26 cellular contexts compared by ENCODE assay signal in genomic region chr17:81277938-81278693, GRCh38. TPM values are rescaled to one million over a fixed set of nuclear protein-coding genes. Genes with fewer than 3 reads are reported as not detected.
DNase-seq lines count a peak whose midpoint lies in the region; ATAC-seq, FAIRE-seq and TF ChIP-seq lines count a peak whose summit lies in the region.
"Had no signal": no experiment of that assay in that cellular context is flagged by ENCODE, and none has a peak within 500 bp of the region (broad histone marks: within the 10 kb centered on the region; RNA-seq: fewer than 3 reads in every experiment).

No MANE protein-coding gene starts in this region.

- in situ Hi-C loops in transverse colon (cut with MboI; ENCODE audit: low pct_ligation_motif_present in 1 of 4, low pct_unique_long_range_greater_than_20kb in 1 of 4, low sequenced_read_pairs in 3 of 4): loop anchor here in 2 of 4 donors (25.0 kb wide), 2 partner anchors 109 to 209 kb away; partner anchors contain the start of gene BAHCC1 (in 1 of the 2)

- peak overlapping the region in 3 of 5 experiments; percentile 90 to 97 (median 91) for H3K27ac Mint-ChIP-seq in brain
- H3K27ac Mint-ChIP-seq: activated CD8-positive, alpha-beta T cell treated with anti-CD3 and anti-CD28 coated beads for 36 hours; naive B cell had no signal

- TF ChIP-seq EP300 in transverse colon (IDR thresholded peaks at IDR 0.05; ENCODE audit: low read depth): no peak

- H3K4me3 ChIP-seq in fibroblast of the aortic adventitia (ENCODE audit: low read depth, low read length) (peak overlapping the region; percentile 59), mucosa of descending colon (no peak overlapping the region), transverse colon (peak overlapping the region in 1 of 4 donors; percentile 25)
- H3K4me3 ChIP-seq: GM12878, lung, tibial nerve had no signal

- H3K4me1 Mint-ChIP-seq in brain: no peaks in the 10 kb centered on the region

- peak; percentile 15 for ATAC-seq in mucosa of descending colon
- ATAC-seq: activated CD4-positive, CD25-positive, alpha-beta regulatory T cell treated with anti-CD3 and anti-CD28 coated beads, Interleukin-2, amount 50 U/mL, for 24 hours; activated CD8-positive, alpha-beta T cell treated with anti-CD3 and anti-CD28 coated beads for 36 hours; GM12878 had no signal

- peaks cover 4% of the 10 kb centered on the region for H3K4me1 ChIP-seq in mucosa of descending colon (ENCODE audit: low read depth)
- H3K4me1 ChIP-seq in transverse colon: peaks cover 5 to 17% (median 13%) of the 10 kb centered on the region in 4 donors
- H3K4me1 ChIP-seq: tibial nerve had no signal

- TF ChIP-seq POLR2A in transverse colon (IDR thresholded peaks at IDR 0.05): no peak

- H3K36me3 ChIP-seq in mucosa of descending colon (ENCODE audit: low read depth): peaks cover 5% of the 10 kb centered on the region
- peaks cover 0 to 25% (median 4%) of the 10 kb centered on the region in 4 donors for H3K36me3 ChIP-seq in transverse colon

- no peaks in the 10 kb centered on the region for H3K9me3 Mint-ChIP-seq in brain
- H3K9me3 Mint-ChIP-seq: activated CD8-positive, alpha-beta T cell treated with anti-CD3 and anti-CD28 coated beads for 36 hours; naive B cell had no signal

- H3K27me3 Mint-ChIP-seq in brain: no peaks in the 10 kb centered on the region
- H3K27me3 Mint-ChIP-seq: activated CD8-positive, alpha-beta T cell treated with anti-CD3 and anti-CD28 coated beads for 36 hours; naive B cell had no signal

- H3K9me3 ChIP-seq in mucosa of descending colon (no peaks in the 10 kb centered on the region), transverse colon (no peaks in the 10 kb centered on the region)
- H3K9me3 ChIP-seq: tibial nerve had no signal

- H3K4me3 Mint-ChIP-seq in brain: peak overlapping the region in 1 of 5 experiments; percentile 65
- H3K4me3 Mint-ChIP-seq: activated CD8-positive, alpha-beta T cell treated with anti-CD3 and anti-CD28 coated beads for 36 hours had no signal

- no peak for TF ChIP-seq CTCF in brain (conservative IDR thresholded peaks at IDR 0.05)
- TF ChIP-seq CTCF in fibroblast of the aortic adventitia (IDR thresholded peaks at IDR 0.05; ENCODE audit: insufficient read depth, low read length): no peak
- no peak for TF ChIP-seq CTCF in mucosa of descending colon (IDR thresholded peaks at IDR 0.05)
- TF ChIP-seq CTCF in transverse colon (IDR thresholded peaks at IDR 0.05): no peak

- no peak for FAIRE-seq in urothelium cell line (lab: Jason Lieb, UNC)
- FAIRE-seq: GM12878, GM19239, RCC 7860 had no signal

- WGBS in transverse colon (ENCODE audit: low coverage in 1 of 2), 2 donors: 88% methylated on average over 20 of the region's 20 CpGs; no CpG with 5 or more reads in 1 of the 2 donors

- H3K27me3 ChIP-seq in transverse colon: no peaks in the 10 kb centered on the region
- H3K27me3 ChIP-seq: tibial nerve had no signal

- peak; percentile 76 for DNase-seq in fibroblast of the aortic adventitia (ENCODE audit: low read depth)
- peak in 1 of 3 donors; percentile 44 for DNase-seq in mucosa of descending colon
- no peak for DNase-seq in transverse colon
- no peak for DNase-seq in SHP77 treated with DMSO at 0.1 percent for 48 hours (lab: John Stamatoyannopoulos, UW)
- DNase-seq in NCI-H1694 treated with DMSO at 0.1 percent for 48 hours (lab: John Stamatoyannopoulos, UW): no peak
- DNase-seq in urothelium cell line (ENCODE audit: low spot score): no peak
- DNase-seq in NCI-H1417 (lab: John Stamatoyannopoulos, UW): no peak
- DNase-seq: activated CD8-positive, alpha-beta T cell treated with anti-CD3 and anti-CD28 coated beads for 36 hours; activated T-cell treated with anti-CD3 and anti-CD28 coated beads, Interleukin-2, amount 50 U/mL, for 1 hour; AML-193; effector CD4-positive, alpha-beta T cell; erythroblast; glutamatergic neuron; MV-4-11; naive B cell; NK-92 treated with Interleukin-12 subunit alpha and Interleukin-12 subunit beta, amount 100 ng/mL, for 24 hours; stimulated activated CD4-positive, alpha-beta T cell treated with anti-CD3 and anti-CD28 coated beads, Interleukin-2, amount 100 ng/mL, for 24 hours; stimulated activated naive CD4-positive, alpha-beta T cell had no signal

- H3K27ac ChIP-seq in transverse colon: peak overlapping the region; percentile 50 to 77 (median 66)
- H3K27ac ChIP-seq: KMS-11 had no signal

- intact Hi-C loops in mucosa of descending colon (cut with DNase I, micrococcal nuclease): no loop called here
- intact Hi-C loops in transverse colon (cut with DNase I; ENCODE audit: low total_unique reads): no loop called here

- peaks cover 19% of the 10 kb centered on the region for H3K36me3 Mint-ChIP-seq in brain

RNA-seq across cellular contexts. Expression of gene SLC38A10, which starts 17.0 kb away (rescaled TPM):
- 38.7 TPM for polyA plus RNA-seq in brain (ENCODE audit: insufficient read depth, low read depth, low replicate concordance)
- total RNA-seq in fibroblast of the aortic adventitia (ENCODE audit: low replicate concordance): 49.5 and 90.5 TPM in 2 replicates
- 10 to 100 TPM; 77.0 to 95.3 (median 94.0) TPM for total RNA-seq in mucosa of descending colon
- total RNA-seq in transverse colon: 100 to 1,000 TPM in 2 of 4 donors, 10 to 100 TPM in 2; 94.9 to 113 (median 98.9) TPM

RNA-seq across cellular contexts. Expression of gene NDUFAF8, which starts 39.0 kb away (rescaled TPM):
- polyA plus RNA-seq in brain (ENCODE audit: insufficient read depth, low read depth, low replicate concordance): 69.2 TPM
- 27.4 and 66.6 TPM in 2 replicates for total RNA-seq in fibroblast of the aortic adventitia (ENCODE audit: low replicate concordance)
- 10 to 100 TPM; 24.5 to 31.6 (median 31.2) TPM for total RNA-seq in mucosa of descending colon
- total RNA-seq in transverse colon: 10 to 100 TPM in 3 of 4 donors, not detected in 1; 22.3 to 35.4 (median 29.9) TPM

RNA-seq across cellular contexts. Expression of gene TEPSIN, which starts 39.3 kb away (rescaled TPM):
- 10.8 TPM for polyA plus RNA-seq in brain (ENCODE audit: insufficient read depth, low read depth, low replicate concordance)
- 3.4 and 13.3 TPM in 2 replicates for total RNA-seq in fibroblast of the aortic adventitia (ENCODE audit: low replicate concordance)
- 10 to 100 TPM; 37.4 to 60.2 (median 50.0) TPM for total RNA-seq in mucosa of descending colon
- 100 to 1,000 TPM in 2 of 4 donors, 10 to 100 TPM in 2; 61.2 to 336 (median 121) TPM for total RNA-seq in transverse colon

RNA-seq across cellular contexts. Expression of gene CEP131, which starts 55.4 kb away (rescaled TPM):
- polyA plus RNA-seq in brain (ENCODE audit: insufficient read depth, low read depth, low replicate concordance): 31.5 TPM
- total RNA-seq in fibroblast of the aortic adventitia (ENCODE audit: low replicate concordance): 9.6 and 30.1 TPM in 2 replicates
- 1 to 10 TPM; 5.7 to 9.3 (median 8.7) TPM for total RNA-seq in mucosa of descending colon
- 10 to 100 TPM in 1 of 4 donors, 1 to 10 TPM in 3; 5.7 to 21.3 (median 6.8) TPM for total RNA-seq in transverse colon
